In the genomic region with DNA sequence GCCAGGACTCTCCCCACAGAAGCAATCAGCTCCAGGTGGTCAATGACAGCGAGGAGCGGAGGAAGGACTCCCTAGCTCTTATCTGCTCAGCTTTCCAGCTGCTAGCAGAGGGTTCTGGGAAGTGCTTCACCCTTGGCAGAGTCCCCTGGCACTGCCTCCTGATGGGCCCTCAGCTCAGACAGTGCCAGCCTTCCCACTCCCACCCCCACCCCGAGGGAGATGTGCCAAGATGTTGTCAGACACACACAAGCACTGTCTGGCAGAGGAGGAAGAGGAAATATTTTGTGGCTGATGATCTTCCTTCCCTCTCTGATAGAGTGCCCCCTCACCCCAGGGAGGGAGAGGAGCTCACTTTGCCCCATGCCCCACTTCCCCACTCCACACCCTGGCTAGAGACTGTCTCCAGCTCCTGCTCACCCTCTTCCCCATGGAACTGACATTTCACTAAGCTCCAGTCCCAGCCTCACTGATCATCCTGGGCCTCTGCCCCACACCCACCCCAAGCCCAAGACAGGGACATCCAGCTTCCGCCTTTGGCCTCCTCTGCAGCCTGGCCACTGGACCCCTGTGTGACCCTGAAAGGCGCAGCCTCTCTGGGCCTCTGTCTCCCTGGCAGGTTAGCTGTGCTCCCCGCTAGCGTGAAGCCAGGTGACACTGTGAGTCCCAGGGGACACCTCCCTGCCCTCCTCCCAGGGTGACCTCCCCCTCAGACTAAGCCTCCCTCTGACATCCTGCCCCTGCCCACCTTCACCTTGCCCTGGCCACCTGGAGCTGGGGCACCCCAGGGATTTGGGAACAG, we compare ENCODE assay signal across 1 cellular context.
TF ChIP-seq lines count a peak whose summit lies in the region.

No MANE protein-coding gene starts in this region.

TF ChIP-seq in HepG2, 621 proteins besides CTCF, POLR2A, EP300 and RAD21:
- TF ChIP-seq AGO2 (optimal IDR thresholded peaks at IDR 0.05; ENCODE audit: low read depth, low read length) (peak; percentile 21), WIZ (CRISPR knock-in tag; IDR thresholded peaks at IDR 0.05) (no peak), IKZF1 (IDR thresholded peaks at IDR 0.05) (no peak), PHB2 (IDR thresholded peaks at IDR 0.05; ENCODE audit: partially characterized antibody) (no peak), POLR2AphosphoS5 (IDR thresholded peaks at IDR 0.05; ENCODE audit: low read depth, low read length) (no peak)
- TF ChIP-seq, protein P1, sequence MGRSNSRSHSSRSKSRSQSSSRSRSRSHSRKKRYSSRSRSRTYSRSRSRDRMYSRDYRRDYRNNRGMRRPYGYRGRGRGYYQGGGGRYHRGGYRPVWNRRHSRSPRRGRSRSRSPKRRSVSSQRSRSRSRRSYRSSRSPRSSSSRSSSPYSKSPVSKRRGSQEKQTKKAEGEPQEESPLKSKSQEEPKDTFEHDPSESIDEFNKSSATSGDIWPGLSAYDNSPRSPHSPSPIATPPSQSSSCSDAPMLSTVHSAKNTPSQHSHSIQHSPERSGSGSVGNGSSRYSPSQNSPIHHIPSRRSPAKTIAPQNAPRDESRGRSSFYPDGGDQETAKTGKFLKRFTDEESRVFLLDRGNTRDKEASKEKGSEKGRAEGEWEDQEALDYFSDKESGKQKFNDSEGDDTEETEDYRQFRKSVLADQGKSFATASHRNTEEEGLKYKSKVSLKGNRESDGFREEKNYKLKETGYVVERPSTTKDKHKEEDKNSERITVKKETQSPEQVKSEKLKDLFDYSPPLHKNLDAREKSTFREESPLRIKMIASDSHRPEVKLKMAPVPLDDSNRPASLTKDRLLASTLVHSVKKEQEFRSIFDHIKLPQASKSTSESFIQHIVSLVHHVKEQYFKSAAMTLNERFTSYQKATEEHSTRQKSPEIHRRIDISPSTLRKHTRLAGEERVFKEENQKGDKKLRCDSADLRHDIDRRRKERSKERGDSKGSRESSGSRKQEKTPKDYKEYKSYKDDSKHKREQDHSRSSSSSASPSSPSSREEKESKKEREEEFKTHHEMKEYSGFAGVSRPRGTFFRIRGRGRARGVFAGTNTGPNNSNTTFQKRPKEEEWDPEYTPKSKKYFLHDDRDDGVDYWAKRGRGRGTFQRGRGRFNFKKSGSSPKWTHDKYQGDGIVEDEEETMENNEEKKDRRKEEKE (IDR thresholded peaks at IDR 0.05): no peak
- TF ChIP-seq, protein P2, sequence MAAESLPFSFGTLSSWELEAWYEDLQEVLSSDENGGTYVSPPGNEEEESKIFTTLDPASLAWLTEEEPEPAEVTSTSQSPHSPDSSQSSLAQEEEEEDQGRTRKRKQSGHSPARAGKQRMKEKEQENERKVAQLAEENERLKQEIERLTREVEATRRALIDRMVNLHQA (CRISPR knock-in tag; IDR thresholded peaks at IDR 0.05): no peak
